26 cellular contexts compared by ENCODE assay signal in the genomic region with DNA sequence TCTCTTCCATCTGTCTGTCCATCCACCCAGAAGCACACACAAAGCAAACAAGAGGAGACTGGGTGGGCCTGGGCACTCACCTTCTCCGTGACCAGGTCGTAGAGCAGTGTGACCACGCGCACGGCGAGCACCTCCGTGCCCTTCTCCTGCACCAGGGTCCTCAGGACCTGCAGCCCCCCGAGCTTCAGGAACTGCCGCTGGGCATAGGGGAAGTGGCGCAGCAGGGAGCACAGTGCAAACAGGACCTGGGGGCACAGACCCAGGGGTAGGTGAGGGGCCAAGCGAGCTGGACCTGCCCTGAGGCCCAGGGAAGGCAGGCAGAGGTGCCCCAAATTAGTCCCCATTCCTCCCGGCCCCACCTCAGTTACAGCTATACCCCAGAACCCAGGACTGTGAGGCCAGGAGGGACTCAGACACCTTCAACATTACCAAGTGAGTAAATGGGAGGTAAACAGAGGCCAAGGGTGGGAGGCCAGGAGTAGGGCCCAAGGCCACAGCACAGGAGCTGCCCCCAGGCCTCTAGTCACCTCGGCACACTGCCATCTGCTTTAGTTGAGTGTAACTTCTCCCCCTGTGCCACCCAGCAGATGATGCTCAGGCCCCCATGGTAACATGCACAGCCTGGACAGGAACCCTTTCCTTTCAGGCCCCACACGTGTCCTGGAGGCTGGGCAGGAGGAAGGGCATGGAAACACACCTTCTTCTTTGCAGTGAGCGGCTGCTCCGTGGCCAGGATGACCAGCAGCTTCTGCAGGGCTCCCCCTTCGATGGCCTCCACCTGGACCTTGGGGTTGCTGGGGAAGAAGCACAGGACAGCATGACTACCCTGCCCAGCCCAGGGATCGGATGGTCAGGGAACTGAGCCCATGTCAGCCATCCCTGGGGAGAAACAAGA.
DNase-seq lines count a peak whose midpoint lies in the region; ATAC-seq and TF ChIP-seq lines count a peak whose summit lies in the region.
"Had no signal": no experiment of that assay in that cellular context is flagged by ENCODE, and none has a peak within 500 bp of the region (broad histone marks: within the 10 kb centered on the region; RNA-seq: fewer than 3 reads in every experiment).

No MANE protein-coding gene starts in this region.

- H3K9me3 Mint-ChIP-seq in brain (no peaks in the 10 kb centered on the region), neural crest cell (no peaks in the 10 kb centered on the region)
- H3K9me3 Mint-ChIP-seq in activated T-helper 17 cell treated with anti-CD3 and anti-CD28 coated beads, Interleukin-2, amount 50 U/mL, for 72 hours, result no peaks in the 10 kb centered on the region
- H3K9me3 Mint-ChIP-seq: activated CD4-positive, alpha-beta memory T cell treated with anti-CD3 and anti-CD28 coated beads, Interleukin-2, amount 10 ng/mL, durations not matched to agents 7 days and 5 days; activated naive CD8-positive, alpha-beta T cell treated with anti-CD3 and anti-CD28 coated beads, Interleukin-2, amount 50 U/mL, for 24 hours; memory B cell; stimulated activated naive CD8-positive, alpha-beta T cell treated with anti-CD3 and anti-CD28 coated beads, Interleukin-15, Interleukin-2, amounts not matched to agents 100 ng/mL and 50 ng/mL, for 24 hours had no signal

- H3K27me3 Mint-ChIP-seq in brain, result no peaks in the 10 kb centered on the region
- peaks cover 16% of the 10 kb centered on the region for H3K27me3 Mint-ChIP-seq in neural crest cell (ENCODE audit: low read depth)
- H3K27me3 Mint-ChIP-seq in activated T-helper 17 cell treated with anti-CD3 and anti-CD28 coated beads, Interleukin-2, amount 50 U/mL, for 72 hours, result no peaks in the 10 kb centered on the region
- H3K27me3 Mint-ChIP-seq: activated CD4-positive, alpha-beta memory T cell treated with anti-CD3 and anti-CD28 coated beads, Interleukin-2, amount 10 ng/mL, durations not matched to agents 7 days and 5 days; activated naive CD8-positive, alpha-beta T cell treated with anti-CD3 and anti-CD28 coated beads, Interleukin-2, amount 50 U/mL, for 24 hours; memory B cell; stimulated activated naive CD8-positive, alpha-beta T cell treated with anti-CD3 and anti-CD28 coated beads, Interleukin-15, Interleukin-2, amounts not matched to agents 100 ng/mL and 50 ng/mL, for 24 hours had no signal

- DNase-seq in SHP77 treated with DMSO at 0.1 percent for 48 hours (lab: John Stamatoyannopoulos, UW) (peak; percentile 9), neural crest cell (ENCODE audit: low read depth, low spot score) (no peak), tibial artery (peak; percentile 17 to 60), retina (no peak), NOMO-1 treated with DMSO at 0.1 percent for 48 hours (lab: John Stamatoyannopoulos, UW; ENCODE audit: unreplicated experiment) (no peak)
- DNase-seq: activated CD4-positive, alpha-beta memory T cell treated with anti-CD3 and anti-CD28 coated beads, Interleukin-2, amount 10 ng/mL, durations not matched to agents 7 days and 5 days; activated gamma-delta T cell; activated naive CD8-positive, alpha-beta T cell treated with anti-CD3 and anti-CD28 coated beads, Interleukin-2, amount 50 U/mL, for 24 hours; brain microvascular endothelial cell; Calu3; effector CD8-positive, alpha-beta T cell; KG1; MM.1S; NCI-H2029 treated with DMSO at 0.1 percent for 48 hours; NCI-H2227 treated with DMSO at 0.1 percent for 48 hours; NCI-H526 treated with DMSO at 0.1 percent for 48 hours; SJCRH30; transverse colon had no signal

- no peak for TF ChIP-seq CTCF in brain (conservative IDR thresholded peaks at IDR 0.05)
- no peak for TF ChIP-seq CTCF in neural crest cell (conservative IDR thresholded peaks at IDR 0.05)
- no peak for TF ChIP-seq CTCF in tibial artery (IDR thresholded peaks at IDR 0.05)

- H3K36me3 Mint-ChIP-seq in brain (peaks cover 7% of the 10 kb centered on the region), neural crest cell (ENCODE audit: low read depth) (peaks cover 2% of the 10 kb centered on the region)
- H3K36me3 Mint-ChIP-seq in activated T-helper 17 cell treated with anti-CD3 and anti-CD28 coated beads, Interleukin-2, amount 50 U/mL, for 72 hours (ENCODE audit: low read depth), result no peaks in the 10 kb centered on the region

- intact Hi-C loops in tibial artery (cut with DNase I; ENCODE audit: low total_unique reads), result no loop called here

- H3K27ac ChIP-seq in tibial artery, result peak overlapping the region; percentile 67 to 76
- H3K27ac ChIP-seq: brain microvascular endothelial cell, SJCRH30, skin epidermis, transverse colon had no signal

- H3K27ac Mint-ChIP-seq in brain (peak overlapping the region; percentile 10 to 100 (median 99)), neural crest cell (ENCODE audit: unreplicated experiment) (no peak overlapping the region)
- H3K27ac Mint-ChIP-seq in activated T-helper 17 cell treated with anti-CD3 and anti-CD28 coated beads, Interleukin-2, amount 50 U/mL, for 72 hours, result no peak overlapping the region
- H3K27ac Mint-ChIP-seq: activated CD4-positive, alpha-beta memory T cell treated with anti-CD3 and anti-CD28 coated beads, Interleukin-2, amount 10 ng/mL, durations not matched to agents 7 days and 5 days; activated naive CD8-positive, alpha-beta T cell treated with anti-CD3 and anti-CD28 coated beads, Interleukin-2, amount 50 U/mL, for 24 hours; memory B cell; stimulated activated naive CD8-positive, alpha-beta T cell treated with anti-CD3 and anti-CD28 coated beads, Interleukin-15, Interleukin-2, amounts not matched to agents 100 ng/mL and 50 ng/mL, for 24 hours had no signal

- ATAC-seq in activated T-helper 17 cell treated with anti-CD3 and anti-CD28 coated beads, Interleukin-2, amount 50 U/mL, for 72 hours (replicated peaks), result no peak
- ATAC-seq: activated CD4-positive, CD25-positive, alpha-beta regulatory T cell treated with anti-CD3 and anti-CD28 coated beads, Interleukin-2, amount 50 U/mL, for 24 hours; activated naive CD8-positive, alpha-beta T cell treated with anti-CD3 and anti-CD28 coated beads, Interleukin-2, amount 50 U/mL, for 24 hours; GM12878; Panc1 had no signal

- H3K4me3 Mint-ChIP-seq in brain (peak overlapping the region in 1 of 5 experiments; percentile 5), neural crest cell (peak overlapping the region; percentile 5)
- H3K4me3 Mint-ChIP-seq in activated T-helper 17 cell treated with anti-CD3 and anti-CD28 coated beads, Interleukin-2, amount 50 U/mL, for 72 hours, result no peak overlapping the region
- H3K4me3 Mint-ChIP-seq: activated CD4-positive, alpha-beta memory T cell treated with anti-CD3 and anti-CD28 coated beads, Interleukin-2, amount 10 ng/mL, durations not matched to agents 7 days and 5 days; activated naive CD8-positive, alpha-beta T cell treated with anti-CD3 and anti-CD28 coated beads, Interleukin-2, amount 50 U/mL, for 24 hours; memory B cell; stimulated activated naive CD8-positive, alpha-beta T cell treated with anti-CD3 and anti-CD28 coated beads, Interleukin-15, Interleukin-2, amounts not matched to agents 100 ng/mL and 50 ng/mL, for 24 hours had no signal

- peaks cover 0 to 64% (median 51%) of the 10 kb centered on the region in 4 donors for H3K4me1 ChIP-seq in tibial artery

- no peaks in the 10 kb centered on the region for H3K9me3 ChIP-seq in tibial artery
- H3K9me3 ChIP-seq: SJCRH30, transverse colon had no signal

- no peak overlapping the region for H3K4me3 ChIP-seq in tibial artery
- H3K4me3 ChIP-seq: GM12878, SJCRH30, skin epidermis, transverse colon had no signal

- no peaks in the 10 kb centered on the region for H3K27me3 ChIP-seq in tibial artery
- H3K27me3 ChIP-seq: brain microvascular endothelial cell, SJCRH30, transverse colon had no signal

- H3K36me3 ChIP-seq in tibial artery, result peaks cover 12 to 21% (median 12%) of the 10 kb centered on the region in 3 donors
- H3K36me3 ChIP-seq: brain microvascular endothelial cell, SJCRH30 had no signal

- peaks cover 98% of the 10 kb centered on the region for H3K4me1 Mint-ChIP-seq in brain
- H3K4me1 Mint-ChIP-seq in neural crest cell, result peaks cover 58% of the 10 kb centered on the region
- no peaks in the 10 kb centered on the region for H3K4me1 Mint-ChIP-seq in activated T-helper 17 cell treated with anti-CD3 and anti-CD28 coated beads, Interleukin-2, amount 50 U/mL, for 72 hours

Comparison
In these comparisons a context has a peak if more than half of its experiments do, and no peak if none do; other contexts are left out.
1. DNase-seq: peak in SHP77 treated with DMSO at 0.1 percent for 48 hours (single experiment) and tibial artery (2 of 2); none in neural crest cell (single experiment), retina (single experiment) and NOMO-1 treated with DMSO at 0.1 percent for 48 hours (single experiment).
2. H3K27ac Mint-ChIP-seq: peak in brain (5 of 5); none in neural crest cell (single experiment) and activated T-helper 17 cell treated with anti-CD3 and anti-CD28 coated beads, Interleukin-2, amount 50 U/mL, for 72 hours (single experiment).